Comparison of ENCODE assay signal across 20 cellular contexts in genomic region chr7:12961910-12962309, GRCh38.
"Had no signal": no experiment of that assay in that cellular context is flagged by ENCODE, and none has a peak within 500 bp of the region (broad histone marks: within the 10 kb centered on the region; RNA-seq: fewer than 3 reads in every experiment).

No MANE protein-coding gene starts in this region.

- DNase-seq: activated CD4-positive, alpha-beta T cell treated with anti-CD3 and anti-CD28 coated beads, Interleukin-2, amount 10 ng/mL, durations not matched to agents 7 days and 5 days; activated CD4-positive, CD25-positive, alpha-beta regulatory T cell; activated CD8-positive, alpha-beta memory T cell treated with anti-CD3 and anti-CD28 coated beads for 24 hours; amniotic stem cell; body of pancreas; cortex of kidney; effector CD8-positive, alpha-beta T cell; hypothalamus; kidney glomerular epithelial cell; naive thymus-derived CD4-positive, alpha-beta T cell; sigmoid colon; stimulated activated CD4-positive, alpha-beta T cell treated with anti-CD3 and anti-CD28 coated beads, Interleukin-12 subunit alpha, Interleukin-12 subunit beta, amount 100 ng/mL, for 4 hours; stimulated activated naive CD4-positive, alpha-beta T cell treated with Interleukin-2 at 50 U/mL for 16 hours; T-cell had no signal

- H3K27ac ChIP-seq: body of pancreas, epithelial cell of prostate, prostate gland, sigmoid colon, suprapubic skin had no signal

- H3K4me1 ChIP-seq: prostate gland, sigmoid colon, suprapubic skin had no signal

- H3K4me3 ChIP-seq: body of pancreas, lung, prostate gland, sigmoid colon, suprapubic skin had no signal

- H3K9me3 ChIP-seq: body of pancreas, prostate gland, sigmoid colon, suprapubic skin had no signal

- H3K27me3 ChIP-seq: body of pancreas, sigmoid colon, suprapubic skin had no signal

- H3K36me3 ChIP-seq: prostate gland, sigmoid colon, suprapubic skin had no signal

- ATAC-seq: activated naive CD4-positive, alpha-beta T cell treated with anti-CD3 and anti-CD28 coated beads, Interleukin-2, amount 50 U/mL, for 72 hours; activated T-helper 17 cell treated with anti-CD3 and anti-CD28 coated beads, Interleukin-2, amount 50 U/mL, for 72 hours; body of pancreas; naive thymus-derived CD4-positive, alpha-beta T cell; T-cell had no signal
